In the genomic region with DNA sequence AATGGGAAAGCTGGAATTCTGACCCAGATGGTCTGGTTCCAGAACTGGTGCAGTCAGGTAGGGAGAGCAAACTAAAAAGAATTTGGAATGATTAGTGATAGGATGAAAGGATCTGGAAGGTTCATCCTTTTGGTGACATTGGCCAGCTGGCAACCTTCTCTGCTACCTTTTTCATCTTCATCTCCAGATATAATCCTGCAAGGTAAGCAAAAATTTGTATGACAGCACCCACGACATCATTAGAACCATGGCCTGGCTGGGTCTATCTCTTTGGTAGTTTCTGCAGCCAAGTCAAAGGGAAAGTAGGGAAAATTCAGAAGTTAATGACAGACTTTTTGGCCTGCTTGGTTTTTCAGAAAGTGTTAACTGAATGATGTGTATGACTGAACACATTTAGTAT, we compare ENCODE assay signal across 8 cellular contexts.
"Had no signal": no experiment of that assay in that cellular context is flagged by ENCODE, and none has a peak within 500 bp of the region (broad histone marks: within the 10 kb centered on the region; RNA-seq: fewer than 3 reads in every experiment).

No MANE protein-coding gene starts in this region.

- H3K36me3 Mint-ChIP-seq: IgD-negative memory B cell had no signal

- H2AFZ ChIP-seq: GM23248 had no signal

- H3K9ac ChIP-seq: GM23248 had no signal

- H3K4me3 Mint-ChIP-seq: H9, IgD-negative memory B cell had no signal

- H3K4me1 Mint-ChIP-seq: IgD-negative memory B cell had no signal

- H3K27ac ChIP-seq: GM23248, HL-60 had no signal

- DNase-seq: GM23248, GOT3, H9, HCEC 1CT, KG1 had no signal

- FAIRE-seq: H54 had no signal

- H3K4me3 ChIP-seq: GM23248 had no signal

- H3K9me3 Mint-ChIP-seq: H9 had no signal
